1 cellular context compared by ENCODE assay signal in genomic region chr7:43869018-43869897, GRCh38.
TF ChIP-seq lines count a peak whose summit lies in the region.

Gene MRPS24, minus strand, starts transcription at chr7:43869517. Its CDS starts 22 bp downstream, at chr7:43869495.

TF ChIP-seq in K562, 482 proteins besides CTCF, POLR2A, EP300 and RAD21 (continued from another document):
- TF ChIP-seq TAF1 (IDR thresholded peaks at IDR 0.05; ENCODE audit: control insufficient read depth, extremely low read depth, insufficient read depth, low read length, severe bottlenecking) (peak; percentile 98), ZMIZ1 (IDR thresholded peaks at IDR 0.05; ENCODE audit: low read depth in 2 of 2, low read length in 2 of 2) (no peak; a peak in 1 of 4 replicates), ZFP36 (IDR thresholded peaks at IDR 0.05; ENCODE audit: low read depth, low read length, partially characterized antibody) (no peak), NONO (IDR thresholded peaks at IDR 0.05; ENCODE audit: low read depth in 2 of 2, low read length in 1 of 2) (peak in 1 of 2 experiments; percentile 97; a peak in 2 of 4 replicates), KAT7 (CRISPR knock-in tag; IDR thresholded peaks at IDR 0.05; ENCODE audit: borderline replicate concordance) (peak; percentile 73; the same call in 1 of the 2 replicates), DNMT1 (IDR thresholded peaks at IDR 0.05) (no peak), RAD51 (IDR thresholded peaks at IDR 0.05; ENCODE audit: borderline replicate concordance, low read depth) (no peak)
